Comparison of ENCODE assay signal across 36 cellular contexts in the genomic region with DNA sequence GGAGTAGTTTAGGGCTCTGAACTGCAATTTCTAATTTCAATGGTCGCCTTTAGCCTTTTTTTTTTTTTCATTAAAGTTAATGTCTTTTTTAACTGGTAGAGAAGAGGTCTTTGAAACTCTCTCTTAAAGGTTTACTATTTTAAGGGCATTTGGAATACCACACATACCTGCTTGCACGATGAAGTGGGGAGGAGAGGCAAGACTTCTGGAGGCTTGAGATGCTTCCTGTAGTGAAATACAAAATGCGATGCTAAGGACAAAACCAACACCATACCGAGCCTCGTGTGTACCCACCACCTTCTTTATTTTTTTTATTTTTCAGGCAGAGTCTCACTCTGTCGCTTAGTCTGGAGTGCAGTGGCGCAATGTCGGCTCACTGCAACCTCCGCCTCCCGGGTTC. TPM values are rescaled to one million over a fixed set of nuclear protein-coding genes. Genes with fewer than 3 reads are reported as not detected.
"Had no signal": no experiment of that assay in that cellular context is flagged by ENCODE, and none has a peak within 500 bp of the region (broad histone marks: within the 10 kb centered on the region; RNA-seq: fewer than 3 reads in every experiment).

No MANE protein-coding gene starts in this region.

- H3K36me3 Mint-ChIP-seq: activated CD8-positive, alpha-beta memory T cell treated with anti-CD3 and anti-CD28 coated beads, Interleukin-2, amount 10 ng/mL, durations not matched to agents 7 days and 5 days; activated naive CD4-positive, alpha-beta T cell treated with anti-CD3 and anti-CD28 coated beads, Interleukin-2, amount 10 ng/mL, durations not matched to agents 7 days and 5 days; activated naive CD4-positive, alpha-beta T cell treated with anti-CD3 and anti-CD28 coated beads, Interleukin-2, amount 50 U/mL, for 24 hours; activated naive CD8-positive, alpha-beta T cell; activated naive CD8-positive, alpha-beta T cell treated with anti-CD3 and anti-CD28 coated beads, Interleukin-2, amount 10 ng/mL, durations not matched to agents 7 days and 5 days; brain had no signal

- ATAC-seq: activated CD8-positive, alpha-beta memory T cell treated with anti-CD3 and anti-CD28 coated beads, Interleukin-2, amount 10 ng/mL, durations not matched to agents 7 days and 5 days; activated CD8-positive, alpha-beta T cell treated with anti-CD3 and anti-CD28 coated beads, Interleukin-2, amount 10 ng/mL, durations not matched to agents 7 days and 5 days; activated naive CD8-positive, alpha-beta T cell treated with anti-CD3 and anti-CD28 coated beads, Interleukin-2, amount 50 U/mL, for 24 hours had no signal

- H3K4me3 ChIP-seq: ascending aorta, cardiac muscle cell had no signal

- H3K27ac ChIP-seq: ascending aorta, cardiac muscle cell, VCaP had no signal

- H3K9me3 Mint-ChIP-seq: activated B cell treated with CpG ODN at 0.5 μM for 24 hours; activated CD4-positive, alpha-beta memory T cell treated with anti-CD3 and anti-CD28 coated beads, Interleukin-2, amount 10 ng/mL, durations not matched to agents 7 days and 5 days; activated CD4-positive, alpha-beta T cell treated with anti-CD3 and anti-CD28 coated beads, Interleukin-2, amount 10 ng/mL, durations not matched to agents 24 days and 14 days; activated naive CD4-positive, alpha-beta T cell treated with anti-CD3 and anti-CD28 coated beads, Interleukin-2, amount 10 ng/mL, durations not matched to agents 7 days and 5 days; activated naive CD4-positive, alpha-beta T cell treated with anti-CD3 and anti-CD28 coated beads, Interleukin-2, amount 50 U/mL, for 24 hours; activated naive CD8-positive, alpha-beta T cell treated with anti-CD3 and anti-CD28 coated beads, Interleukin-2, amount 10 ng/mL, durations not matched to agents 7 days and 5 days; activated naive CD8-positive, alpha-beta T cell treated with anti-CD3 and anti-CD28 coated beads, Interleukin-2, amount 50 U/mL, for 24 hours; activated T-cell treated with anti-CD3 and anti-CD28 coated beads, Interleukin-2, amount 50 U/mL, for 24 hours; activated T-helper 2 cell treated with anti-CD3 and anti-CD28 coated beads, Interferon-gamma antibody, Interleukin-2, Interleukin-4, amounts not matched to agents 10 μg/mL and 5 μg/mL and 100 μg/mL, durations not matched to agents 14 hours and 24 hours and 36 hours; central memory CD8-positive, alpha-beta T cell; T-helper 1 cell treated with Interleukin-12 subunit alpha and Interleukin-12 subunit beta and Interleukin-4 antibody, amounts not matched to agents 30 μg/mL and 1 μg/mL, for 36 hours; T-helper 2 cell treated with Interferon-gamma antibody and Interleukin-4, amounts not matched to agents 5 μg/mL and 100 μg/mL, for 36 hours had no signal

- DNase-seq: activated B cell treated with CpG ODN at 0.5 μM for 24 hours; activated CD4-positive, alpha-beta memory T cell treated with anti-CD3 and anti-CD28 coated beads, Interleukin-2, amount 10 ng/mL, durations not matched to agents 7 days and 5 days; activated CD4-positive, alpha-beta T cell treated with anti-CD3 and anti-CD28 coated beads for 4 hours; activated CD4-positive, alpha-beta T cell treated with anti-CD3 and anti-CD28 coated beads, Interleukin-2, amount 10 ng/mL, durations not matched to agents 24 days and 14 days; activated CD4-positive, alpha-beta T cell treated with anti-CD3 and anti-CD28 coated beads, Interleukin-2, amount 50 U/mL, for 48 hours; activated CD4-positive, CD25-positive, alpha-beta regulatory T cell treated with anti-CD3 and anti-CD28 coated beads, Interleukin-2, amount 50 U/mL, for 72 hours; activated CD8-positive, alpha-beta memory T cell treated with anti-CD3 and anti-CD28 coated beads for 24 hours; activated CD8-positive, alpha-beta memory T cell treated with anti-CD3 and anti-CD28 coated beads, Interleukin-2, amount 10 ng/mL, durations not matched to agents 7 days and 5 days; activated CD8-positive, alpha-beta memory T cell treated with anti-CD3 and anti-CD28 coated beads, Interleukin-2, amount 50 U/mL, for 48 hours; activated CD8-positive, alpha-beta T cell treated with anti-CD3 and anti-CD28 coated beads, Interleukin-2, amount 10 ng/mL, durations not matched to agents 7 days and 5 days; activated effector memory CD4-positive, alpha-beta T cell treated with Interleukin-2 at 50 U/mL for 16 hours; activated gamma-delta T cell; activated naive CD4-positive, alpha-beta T cell treated with anti-CD3 and anti-CD28 coated beads, Interleukin-2, amount 10 ng/mL, durations not matched to agents 7 days and 5 days; activated naive CD4-positive, alpha-beta T cell treated with Interleukin-2 at 50 U/mL for 16 hours; activated naive CD8-positive, alpha-beta T cell treated with anti-CD3 and anti-CD28 coated beads, Interleukin-2, amount 10 ng/mL, durations not matched to agents 7 days and 5 days; activated naive CD8-positive, alpha-beta T cell treated with anti-CD3 and anti-CD28 coated beads, Interleukin-2, amount 50 U/mL, for 24 hours; activated T-cell treated with anti-CD3 and anti-CD28 coated beads, Interleukin-2, amount 50 U/mL, for 24 hours; activated T-cell treated with anti-CD3 and anti-CD28 coated beads, Interleukin-2, amount 50 U/mL, for 48 hours; amygdala; anterior cingulate cortex; caudate nucleus; cerebellar nuclear complex; T-helper 1 cell; T-helper 2 cell; T-helper 9 cell had no signal

- H3K27me3 Mint-ChIP-seq: activated B cell treated with CpG ODN at 0.5 μM for 24 hours; activated CD4-positive, alpha-beta memory T cell treated with anti-CD3 and anti-CD28 coated beads, Interleukin-2, amount 10 ng/mL, durations not matched to agents 7 days and 5 days; activated CD4-positive, alpha-beta T cell treated with anti-CD3 and anti-CD28 coated beads, Interleukin-2, amount 10 ng/mL, durations not matched to agents 24 days and 14 days; activated CD8-positive, alpha-beta memory T cell treated with anti-CD3 and anti-CD28 coated beads, Interleukin-2, amount 10 ng/mL, durations not matched to agents 7 days and 5 days; activated naive CD8-positive, alpha-beta T cell; central memory CD8-positive, alpha-beta T cell had no signal

- H3K27ac Mint-ChIP-seq: activated B cell treated with CpG ODN at 0.5 μM for 24 hours; activated CD4-positive, alpha-beta memory T cell treated with anti-CD3 and anti-CD28 coated beads, Interleukin-2, amount 10 ng/mL, durations not matched to agents 7 days and 5 days; activated CD4-positive, alpha-beta T cell treated with anti-CD3 and anti-CD28 coated beads, Interleukin-2, amount 10 ng/mL, durations not matched to agents 24 days and 14 days; activated CD8-positive, alpha-beta memory T cell treated with anti-CD3 and anti-CD28 coated beads, Interleukin-2, amount 10 ng/mL, durations not matched to agents 7 days and 5 days; activated CD8-positive, alpha-beta T cell treated with anti-CD3 and anti-CD28 coated beads, Interleukin-2, amount 10 ng/mL, durations not matched to agents 7 days and 5 days; activated naive CD4-positive, alpha-beta T cell treated with anti-CD3 and anti-CD28 coated beads, Interleukin-2, amount 10 ng/mL, durations not matched to agents 7 days and 5 days; activated naive CD4-positive, alpha-beta T cell treated with anti-CD3 and anti-CD28 coated beads, Interleukin-2, amount 50 U/mL, for 24 hours; activated naive CD8-positive, alpha-beta T cell; activated naive CD8-positive, alpha-beta T cell treated with anti-CD3 and anti-CD28 coated beads, Interleukin-2, amount 10 ng/mL, durations not matched to agents 7 days and 5 days; activated naive CD8-positive, alpha-beta T cell treated with anti-CD3 and anti-CD28 coated beads, Interleukin-2, amount 50 U/mL, for 24 hours; activated T-cell treated with anti-CD3 and anti-CD28 coated beads, Interleukin-2, amount 50 U/mL, for 24 hours; activated T-helper 2 cell treated with anti-CD3 and anti-CD28 coated beads, Interferon-gamma antibody, Interleukin-2, Interleukin-4, amounts not matched to agents 10 μg/mL and 5 μg/mL and 100 μg/mL, durations not matched to agents 14 hours and 24 hours and 36 hours; brain; T-helper 1 cell treated with Interleukin-12 subunit alpha and Interleukin-12 subunit beta and Interleukin-4 antibody, amounts not matched to agents 30 μg/mL and 1 μg/mL, for 36 hours; T-helper 2 cell treated with Interferon-gamma antibody and Interleukin-4, amounts not matched to agents 5 μg/mL and 100 μg/mL, for 36 hours had no signal

- H3K36me3 ChIP-seq: ascending aorta, cardiac muscle cell had no signal

- H3K9me3 ChIP-seq: ascending aorta had no signal

- H3K27me3 ChIP-seq: ascending aorta, cardiac muscle cell had no signal

- H3K4me1 ChIP-seq: ascending aorta had no signal

- H3K4me1 Mint-ChIP-seq: brain; central memory CD8-positive, alpha-beta T cell had no signal

- H3K4me3 Mint-ChIP-seq: activated B cell treated with CpG ODN at 0.5 μM for 24 hours; activated CD4-positive, alpha-beta memory T cell treated with anti-CD3 and anti-CD28 coated beads, Interleukin-2, amount 10 ng/mL, durations not matched to agents 7 days and 5 days; activated CD4-positive, alpha-beta T cell treated with anti-CD3 and anti-CD28 coated beads, Interleukin-2, amount 10 ng/mL, durations not matched to agents 24 days and 14 days; activated CD8-positive, alpha-beta memory T cell treated with anti-CD3 and anti-CD28 coated beads, Interleukin-2, amount 10 ng/mL, durations not matched to agents 7 days and 5 days; activated CD8-positive, alpha-beta T cell treated with anti-CD3 and anti-CD28 coated beads, Interleukin-2, amount 10 ng/mL, durations not matched to agents 7 days and 5 days; activated naive CD4-positive, alpha-beta T cell treated with anti-CD3 and anti-CD28 coated beads, Interleukin-2, amount 10 ng/mL, durations not matched to agents 7 days and 5 days; activated naive CD4-positive, alpha-beta T cell treated with anti-CD3 and anti-CD28 coated beads, Interleukin-2, amount 50 U/mL, for 24 hours; activated naive CD8-positive, alpha-beta T cell; activated naive CD8-positive, alpha-beta T cell treated with anti-CD3 and anti-CD28 coated beads, Interleukin-2, amount 10 ng/mL, durations not matched to agents 7 days and 5 days; activated naive CD8-positive, alpha-beta T cell treated with anti-CD3 and anti-CD28 coated beads, Interleukin-2, amount 50 U/mL, for 24 hours; activated T-cell treated with anti-CD3 and anti-CD28 coated beads, Interleukin-2, amount 50 U/mL, for 24 hours; brain; central memory CD8-positive, alpha-beta T cell; T-helper 1 cell treated with Interleukin-12 subunit alpha and Interleukin-12 subunit beta and Interleukin-4 antibody, amounts not matched to agents 30 μg/mL and 1 μg/mL, for 36 hours; T-helper 2 cell treated with Interferon-gamma antibody and Interleukin-4, amounts not matched to agents 5 μg/mL and 100 μg/mL, for 36 hours had no signal

RNA-seq across cellular contexts. Expression of a gene that starts 57.4 kb away (rescaled TPM):
- total RNA-seq: activated B cell treated with CpG ODN at 0.5 μM for 24 hours; activated CD4-positive, alpha-beta memory T cell treated with anti-CD3 and anti-CD28 coated beads, Interleukin-2, amount 10 ng/mL, durations not matched to agents 7 days and 5 days; activated CD8-positive, alpha-beta T cell treated with anti-CD3 and anti-CD28 coated beads, Interleukin-2, amount 10 ng/mL, durations not matched to agents 7 days and 5 days; activated naive CD8-positive, alpha-beta T cell treated with anti-CD3 and anti-CD28 coated beads, Interleukin-2, amount 10 ng/mL, durations not matched to agents 7 days and 5 days; bronchial epithelial cell had no signal
